2 cellular contexts compared by ENCODE assay signal in the genomic region with DNA sequence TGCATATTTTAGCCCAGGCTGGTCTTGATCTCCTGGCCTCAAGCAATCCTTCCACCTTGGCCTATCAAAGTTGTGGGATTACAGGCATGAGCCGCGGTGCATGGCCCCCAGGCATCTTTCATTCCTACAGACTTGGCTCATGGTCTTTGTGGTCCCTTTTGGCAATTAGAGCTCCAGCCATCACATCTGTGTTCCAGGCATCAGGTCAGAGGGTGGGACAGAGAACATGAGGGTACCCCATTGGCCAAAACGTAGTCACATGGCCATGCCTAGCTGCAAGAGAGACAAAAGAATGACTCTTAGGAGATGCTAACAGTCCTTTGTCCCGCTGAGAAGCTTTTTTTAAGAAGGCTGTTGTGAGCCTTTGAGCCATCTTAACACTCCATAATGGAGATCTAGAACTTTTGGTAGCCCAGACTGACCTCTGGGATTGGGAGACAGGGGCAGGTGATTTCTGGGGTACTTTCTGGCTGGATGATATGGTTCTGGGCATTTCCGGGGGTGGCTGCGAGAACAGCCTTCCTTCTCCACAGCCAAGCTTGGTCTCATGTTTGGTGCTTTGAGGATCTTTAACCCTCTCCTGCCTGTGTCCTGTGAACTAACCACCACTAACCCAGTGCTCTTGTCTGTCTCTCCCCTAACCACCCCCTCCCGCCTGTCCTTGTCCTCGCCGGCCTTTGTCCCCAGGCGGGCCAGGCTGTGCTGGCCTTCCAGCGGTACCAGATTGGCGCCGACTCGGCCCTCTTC.
A peak's percentile ranks its signal among the peaks of the same experiment; 100 is the strongest.
TF ChIP-seq lines count a peak whose summit lies in the region.

No MANE protein-coding gene starts in this region.

TF ChIP-seq in GM23338, 12 proteins besides CTCF, POLR2A, EP300 and RAD21 (continues in another document):
- TF ChIP-seq ZNF331 (CRISPR knock-in tag; IDR thresholded peaks at IDR 0.05; ENCODE audit: low read depth) (no peak), STAT1 (IDR thresholded peaks at IDR 0.05; ENCODE audit: unreplicated experiment) (no peak), CREB1 (CRISPR knock-in tag; IDR thresholded peaks at IDR 0.05; ENCODE audit: low read depth) (no peak), POLR2AphosphoS5 (IDR thresholded peaks at IDR 0.05; ENCODE audit: low read depth) (no peak), NANOG (IDR thresholded peaks at IDR 0.05; ENCODE audit: borderline replicate concordance) (no peak), JUNB (IDR thresholded peaks at IDR 0.05; ENCODE audit: unreplicated experiment) (no peak), REST (IDR thresholded peaks at IDR 0.05; ENCODE audit: unreplicated experiment) (no peak), EZH2phosphoT487 (IDR thresholded peaks at IDR 0.05; ENCODE audit: unreplicated experiment) (no peak), EZH2 (IDR thresholded peaks at IDR 0.05; ENCODE audit: low read depth, unreplicated experiment) (no peak), ZNF462 (CRISPR knock-in tag; IDR thresholded peaks at IDR 0.05) (no peak), ZNF114 (CRISPR knock-in tag; IDR thresholded peaks at IDR 0.05) (no peak)

TF ChIP-seq in K562, 482 proteins besides CTCF, POLR2A, EP300 and RAD21:
- TF ChIP-seq MEIS2 (IDR thresholded peaks at IDR 0.05; ENCODE audit: partially characterized antibody) = no peak
- peak; percentile 58; the same call in 1 of the 2 replicates for TF ChIP-seq RAD51 (IDR thresholded peaks at IDR 0.05; ENCODE audit: borderline replicate concordance, low read depth)
- TF ChIP-seq HLTF (IDR thresholded peaks at IDR 0.05) = 0 out of 2 replicates have a peak, but pooled peaks have one; percentile 51
- no peak for TF ChIP-seq MYNN (IDR thresholded peaks at IDR 0.05)
- no peak for TF ChIP-seq MYNN (CRISPR knock-in tag; IDR thresholded peaks at IDR 0.05)
- TF ChIP-seq USF1 (CRISPR knock-in tag; IDR thresholded peaks at IDR 0.05) = peak; percentile 77
- no peak for TF ChIP-seq CBX5 (IDR thresholded peaks at IDR 0.05; ENCODE audit: borderline replicate concordance, low read depth)
- TF ChIP-seq, protein P1, sequence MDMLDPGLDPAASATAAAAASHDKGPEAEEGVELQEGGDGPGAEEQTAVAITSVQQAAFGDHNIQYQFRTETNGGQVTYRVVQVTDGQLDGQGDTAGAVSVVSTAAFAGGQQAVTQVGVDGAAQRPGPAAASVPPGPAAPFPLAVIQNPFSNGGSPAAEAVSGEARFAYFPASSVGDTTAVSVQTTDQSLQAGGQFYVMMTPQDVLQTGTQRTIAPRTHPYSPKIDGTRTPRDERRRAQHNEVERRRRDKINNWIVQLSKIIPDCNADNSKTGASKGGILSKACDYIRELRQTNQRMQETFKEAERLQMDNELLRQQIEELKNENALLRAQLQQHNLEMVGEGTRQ (CRISPR knock-in tag; IDR thresholded peaks at IDR 0.05) = peak; percentile 66
- peak; percentile 29 for TF ChIP-seq RBM25 (IDR thresholded peaks at IDR 0.05; ENCODE audit: low read depth, low read length, severe bottlenecking)
